In genomic region chr1:180412583-180412982, GRCh38 we compare ENCODE assay signal across 1 cellular context.
TF ChIP-seq lines count a peak whose summit lies in the region.

No MANE protein-coding gene starts in this region.

TF ChIP-seq in Ishikawa, 13 proteins besides CTCF, POLR2A, EP300 and RAD21 (continued from another document):
- TF ChIP-seq TCF12 (IDR thresholded peaks at IDR 0.05; ENCODE audit: low read depth): no peak
TF ChIP-seq in Ishikawa: peak in this region for 1.
